In the genomic region with DNA sequence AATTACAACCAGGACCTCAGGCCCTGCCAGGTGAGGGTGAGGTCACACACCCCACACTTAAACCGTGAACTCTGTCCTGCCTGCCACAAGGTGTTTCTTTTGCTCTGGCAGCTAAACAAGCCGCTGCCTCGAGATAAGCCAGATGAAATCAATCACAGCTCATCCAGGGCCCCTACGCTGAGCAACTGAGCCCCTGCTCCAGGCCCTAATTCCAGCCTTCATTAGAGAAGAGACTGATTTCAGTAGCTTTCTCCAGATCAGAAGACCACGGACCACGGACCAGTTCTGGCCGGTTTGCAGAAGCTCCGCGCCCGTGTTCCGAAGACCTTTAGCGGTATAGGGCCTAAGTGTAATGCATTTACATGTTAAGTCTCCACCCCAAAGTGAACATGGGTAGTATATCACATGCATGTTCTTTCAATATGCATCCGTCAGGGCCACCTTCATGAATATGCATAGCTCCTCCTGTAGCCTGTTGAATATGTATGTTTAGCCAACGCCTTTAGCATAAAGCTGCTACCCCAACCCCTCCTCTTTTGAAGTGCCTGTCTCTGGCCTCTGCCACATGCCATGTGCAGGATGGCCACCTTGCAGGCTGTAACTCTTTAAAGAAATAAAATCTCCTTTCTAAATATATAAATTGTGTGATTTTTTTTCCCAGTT, we compare ENCODE assay signal across 1 cellular context.
TF ChIP-seq lines count a peak whose summit lies in the region.

No MANE protein-coding gene starts in this region.

TF ChIP-seq in K562, 482 proteins besides CTCF, POLR2A, EP300 and RAD21 (continued from another document):
- TF ChIP-seq, protein P1, sequence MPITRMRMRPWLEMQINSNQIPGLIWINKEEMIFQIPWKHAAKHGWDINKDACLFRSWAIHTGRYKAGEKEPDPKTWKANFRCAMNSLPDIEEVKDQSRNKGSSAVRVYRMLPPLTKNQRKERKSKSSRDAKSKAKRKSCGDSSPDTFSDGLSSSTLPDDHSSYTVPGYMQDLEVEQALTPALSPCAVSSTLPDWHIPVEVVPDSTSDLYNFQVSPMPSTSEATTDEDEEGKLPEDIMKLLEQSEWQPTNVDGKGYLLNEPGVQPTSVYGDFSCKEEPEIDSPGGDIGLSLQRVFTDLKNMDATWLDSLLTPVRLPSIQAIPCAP (CRISPR knock-in tag; IDR thresholded peaks at IDR 0.05; ENCODE audit: borderline replicate concordance) = no peak
- TF ChIP-seq BHLHE40 (IDR thresholded peaks at IDR 0.05; ENCODE audit: low read length) = no peak
- TF ChIP-seq ELK1 (CRISPR knock-in tag; IDR thresholded peaks at IDR 0.05) = no peak
- TF ChIP-seq, protein P2, sequence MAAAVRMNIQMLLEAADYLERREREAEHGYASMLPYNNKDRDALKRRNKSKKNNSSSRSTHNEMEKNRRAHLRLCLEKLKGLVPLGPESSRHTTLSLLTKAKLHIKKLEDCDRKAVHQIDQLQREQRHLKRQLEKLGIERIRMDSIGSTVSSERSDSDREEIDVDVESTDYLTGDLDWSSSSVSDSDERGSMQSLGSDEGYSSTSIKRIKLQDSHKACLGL (CRISPR knock-in tag; IDR thresholded peaks at IDR 0.05; ENCODE audit: borderline replicate concordance, poor library complexity, severe bottlenecking) = no peak
- TF ChIP-seq, protein P3, sequence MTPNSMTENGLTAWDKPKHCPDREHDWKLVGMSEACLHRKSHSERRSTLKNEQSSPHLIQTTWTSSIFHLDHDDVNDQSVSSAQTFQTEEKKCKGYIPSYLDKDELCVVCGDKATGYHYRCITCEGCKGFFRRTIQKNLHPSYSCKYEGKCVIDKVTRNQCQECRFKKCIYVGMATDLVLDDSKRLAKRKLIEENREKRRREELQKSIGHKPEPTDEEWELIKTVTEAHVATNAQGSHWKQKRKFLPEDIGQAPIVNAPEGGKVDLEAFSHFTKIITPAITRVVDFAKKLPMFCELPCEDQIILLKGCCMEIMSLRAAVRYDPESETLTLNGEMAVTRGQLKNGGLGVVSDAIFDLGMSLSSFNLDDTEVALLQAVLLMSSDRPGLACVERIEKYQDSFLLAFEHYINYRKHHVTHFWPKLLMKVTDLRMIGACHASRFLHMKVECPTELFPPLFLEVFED (CRISPR knock-in tag; conservative IDR thresholded peaks at IDR 0.05) = no peak
- peak; percentile 19; the same call in 1 of the 2 replicates for TF ChIP-seq CXXC5 (CRISPR knock-in tag; IDR thresholded peaks at IDR 0.05)
- TF ChIP-seq HDAC8 (tag; IDR thresholded peaks at IDR 0.05) = no peak
- TF ChIP-seq ZBTB1 (CRISPR knock-in tag; IDR thresholded peaks at IDR 0.05; ENCODE audit: borderline replicate concordance, low read depth) = no peak
- no peak for TF ChIP-seq KLF10 (CRISPR knock-in tag; IDR thresholded peaks at IDR 0.05)
- TF ChIP-seq ZNF174 (CRISPR knock-in tag; IDR thresholded peaks at IDR 0.05) = no peak
